1 cellular context compared by ENCODE assay signal in genomic region chr6:53484409-53485280, GRCh38.
TF ChIP-seq lines count a peak whose summit lies in the region.

No MANE protein-coding gene starts in this region.

TF ChIP-seq in HepG2, 621 proteins besides CTCF, POLR2A, EP300 and RAD21 (continued from another document):
- TF ChIP-seq THRA (CRISPR knock-in tag; IDR thresholded peaks at IDR 0.05; ENCODE audit: borderline replicate concordance) = 0 out of 2 replicates have a peak, but pooled peaks have one; percentile 14
- TF ChIP-seq SAP130 (CRISPR knock-in tag; IDR thresholded peaks at IDR 0.05; ENCODE audit: low read depth) = no peak; the same call in 1 of the 2 replicates
- TF ChIP-seq ARID3A (IDR thresholded peaks at IDR 0.05; ENCODE audit: low read depth, low read length) = peak; percentile 29; the same call in 1 of the 2 replicates
- TF ChIP-seq ZNF724P (CRISPR knock-in tag; IDR thresholded peaks at IDR 0.05; ENCODE audit: borderline replicate concordance) = no peak
- no peak for TF ChIP-seq NCOA1 (CRISPR knock-in tag; IDR thresholded peaks at IDR 0.05)
- 0 out of 2 replicates have a peak, but pooled peaks have one; percentile 35 for TF ChIP-seq HMGXB3 (CRISPR knock-in tag; IDR thresholded peaks at IDR 0.05; ENCODE audit: borderline replicate concordance)
- no peak for TF ChIP-seq ZNF101 (CRISPR knock-in tag; IDR thresholded peaks at IDR 0.05; ENCODE audit: borderline replicate concordance, low read depth)
- no peak for TF ChIP-seq SNAPC5 (CRISPR knock-in tag; IDR thresholded peaks at IDR 0.05; ENCODE audit: borderline replicate concordance)
- TF ChIP-seq SP140L (CRISPR knock-in tag; IDR thresholded peaks at IDR 0.05; ENCODE audit: borderline replicate concordance) = 0 out of 2 replicates have a peak, but pooled peaks have one; percentile 54
- TF ChIP-seq STAG1 (CRISPR knock-in tag; IDR thresholded peaks at IDR 0.05) = peak; percentile 98
- peak; percentile 93 for TF ChIP-seq ZNF766 (CRISPR knock-in tag; IDR thresholded peaks at IDR 0.05; ENCODE audit: borderline replicate concordance)
- TF ChIP-seq MXD4 (CRISPR knock-in tag; IDR thresholded peaks at IDR 0.05) = peak; percentile 64; the same call in 1 of the 2 replicates
